ENCODE assay signal across 24 cellular contexts in the genomic region with DNA sequence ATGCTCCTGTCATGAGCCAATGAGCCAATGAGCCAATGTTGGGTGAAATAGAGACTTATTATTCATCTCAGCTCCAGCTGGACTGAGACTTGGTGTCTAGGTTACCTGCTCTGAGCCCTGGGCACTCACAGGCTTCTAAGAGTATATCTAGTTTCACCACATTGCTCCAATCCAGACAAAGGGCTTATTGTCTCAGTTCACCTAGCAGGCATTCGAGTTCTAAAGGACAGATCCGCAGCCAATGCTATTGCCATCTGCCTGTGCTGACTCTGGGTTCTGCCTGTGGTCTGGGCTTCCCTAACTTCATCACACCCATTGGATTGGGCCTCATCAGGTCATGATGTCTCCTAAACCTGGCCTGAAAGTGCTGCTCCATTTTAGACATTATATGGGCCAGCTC.
DNase-seq lines count a peak whose midpoint lies in the region; ATAC-seq and TF ChIP-seq lines count a peak whose summit lies in the region.
"Had no signal": no experiment of that assay in that cellular context is flagged by ENCODE, and none has a peak within 500 bp of the region (broad histone marks: within the 10 kb centered on the region; RNA-seq: fewer than 3 reads in every experiment).

No MANE protein-coding gene starts in this region.

- BruUV-seq in HCT116 (replicated peaks; lab: Mats Ljungman, UMichigan): no TSS peak

- CTCF ChIA-PET in HCT116 (lab: Charles Lee): no interaction called here

- H3K9me2 ChIP-seq in HCT116 (ENCODE audit: insufficient read depth): no peaks in the 10 kb centered on the region

- TF ChIP-seq POLR2A in HCT116 (IDR thresholded peaks at IDR 0.05; ENCODE audit: borderline replicate concordance, extremely low read depth, insufficient read depth, insufficient read length): no peak

- H3K27me3 ChIP-seq in HCT116 (ENCODE audit: insufficient read depth, low read length): peaks cover 12% of the 10 kb centered on the region; the same call in 1 of the 2 replicates
- H3K27me3 ChIP-seq: BLaER1 had no signal

- ATAC-seq in HCT116 (peak; percentile 59), HG03442 (IDR thresholded peaks at IDR 0.05; ENCODE audit: unreplicated experiment) (no peak)

- no peak for TF ChIP-seq CTCF in HCT116 (IDR thresholded peaks at IDR 0.05 in 2 of 3, conservative IDR thresholded peaks at IDR 0.05 in 1 of 3; ENCODE audit: borderline replicate concordance in 1 of 3, insufficient read depth in 1 of 3, low read depth in 2 of 3, low read length in 2 of 3)

- DNase-seq in NCI-H2029 treated with DMSO at 0.1 percent for 48 hours (lab: John Stamatoyannopoulos, UW) (peak; percentile 3), NCI-H2029 (lab: John Stamatoyannopoulos, UW) (no peak), HCT116 (ENCODE audit: low read depth, low spot score) (no peak), NCI-H526 (lab: John Stamatoyannopoulos, UW) (peak; percentile 96 to 98), left kidney (ENCODE audit: low read depth, low spot score) (peak; percentile 17), middle frontal gyrus (ENCODE audit: extremely low spot score, low spot score) (no peak), iPS-NIHi11 (ENCODE audit: low spot score) (no peak)
- DNase-seq: Caco-2; CD4-positive, alpha-beta T cell; DMS 273 treated with DMSO at 0.1 percent for 48 hours; DMS79 treated with DMSO at 0.1 percent for 48 hours; H7; KBM-7; NCI-H1105; NCI-H146; NCI-H2081; NCI-H345; NCI-H69; SHP77 treated with DMSO at 0.1 percent for 48 hours had no signal

- intact Hi-C loops in HCT116 (cut with micrococcal nuclease): no loop called here

- H3K4me3 ChIP-seq in HCT116 (replicated peaks in 1 of 2; ENCODE audit: low read depth in 1 of 2, low read length in 2 of 2): no peak overlapping the region
- H3K4me3 ChIP-seq: BLaER1, SK-N-MC had no signal

- peaks cover 0 to 13% of the 10 kb centered on the region in 2 experiments; a peak in 2 of 4 replicates for H3K4me1 ChIP-seq in HCT116 (ENCODE audit: control insufficient read depth in 1 of 2, insufficient read depth in 2 of 2, low read length in 2 of 2)
- H3K4me1 ChIP-seq: BLaER1, Caco-2 had no signal

- peaks cover 0 to 3% of the 10 kb centered on the region in 2 experiments; a peak in 1 of 4 replicates for H3K9me3 ChIP-seq in HCT116 (ENCODE audit: control insufficient read depth in 1 of 2, insufficient read depth in 1 of 2, low read depth in 1 of 2, low read length in 2 of 2)
- H3K9me3 ChIP-seq: BLaER1, Caco-2 had no signal

- H4K20me1 ChIP-seq in HCT116 (ENCODE audit: insufficient read depth): no peaks in the 10 kb centered on the region
- H4K20me1 ChIP-seq: BLaER1 had no signal

- no peak for TF ChIP-seq RAD21 in HCT116 (IDR thresholded peaks at IDR 0.05; ENCODE audit: low read depth)

- RAD21 ChIA-PET in HCT116 (lab: Charles Lee; ENCODE audit: low non-redundant PET in 1 of 2, low total read pairs in 2 of 2, uncharacterized antibody in 2 of 2, unreplicated experiment in 2 of 2): no interaction called here

- no peak overlapping the region for H3K4me2 ChIP-seq in HCT116 (ENCODE audit: low read length)
- H3K4me2 ChIP-seq: BLaER1 had no signal

- no peak overlapping the region for H2AFZ ChIP-seq in HCT116 (ENCODE audit: low read depth, low read length, poor library complexity, severe bottlenecking)

- H3K79me2 ChIP-seq in HCT116 (ENCODE audit: insufficient read depth, low read length): no peaks in the 10 kb centered on the region

- POLR2A ChIA-PET in HCT116 (lab: Charles Lee): no interaction called here

- no peaks in the 10 kb centered on the region for H3K36me3 ChIP-seq in HCT116 (ENCODE audit: control insufficient read depth in 1 of 2, insufficient read depth in 2 of 2, low read length in 2 of 2)
- H3K36me3 ChIP-seq: BLaER1 had no signal

- no peak overlapping the region for H3K27ac ChIP-seq in HCT116 (ENCODE audit: low read depth, low read length)
- H3K27ac ChIP-seq: 22Rv1, BLaER1, RWPE1, SK-N-MC had no signal

- no peak overlapping the region for H3K9ac ChIP-seq in HCT116 (ENCODE audit: low read length)
- H3K9ac ChIP-seq: BLaER1 had no signal

TF ChIP-seq in HCT116, 20 proteins besides CTCF, POLR2A, EP300 and RAD21:
- TF ChIP-seq, protein P1, sequence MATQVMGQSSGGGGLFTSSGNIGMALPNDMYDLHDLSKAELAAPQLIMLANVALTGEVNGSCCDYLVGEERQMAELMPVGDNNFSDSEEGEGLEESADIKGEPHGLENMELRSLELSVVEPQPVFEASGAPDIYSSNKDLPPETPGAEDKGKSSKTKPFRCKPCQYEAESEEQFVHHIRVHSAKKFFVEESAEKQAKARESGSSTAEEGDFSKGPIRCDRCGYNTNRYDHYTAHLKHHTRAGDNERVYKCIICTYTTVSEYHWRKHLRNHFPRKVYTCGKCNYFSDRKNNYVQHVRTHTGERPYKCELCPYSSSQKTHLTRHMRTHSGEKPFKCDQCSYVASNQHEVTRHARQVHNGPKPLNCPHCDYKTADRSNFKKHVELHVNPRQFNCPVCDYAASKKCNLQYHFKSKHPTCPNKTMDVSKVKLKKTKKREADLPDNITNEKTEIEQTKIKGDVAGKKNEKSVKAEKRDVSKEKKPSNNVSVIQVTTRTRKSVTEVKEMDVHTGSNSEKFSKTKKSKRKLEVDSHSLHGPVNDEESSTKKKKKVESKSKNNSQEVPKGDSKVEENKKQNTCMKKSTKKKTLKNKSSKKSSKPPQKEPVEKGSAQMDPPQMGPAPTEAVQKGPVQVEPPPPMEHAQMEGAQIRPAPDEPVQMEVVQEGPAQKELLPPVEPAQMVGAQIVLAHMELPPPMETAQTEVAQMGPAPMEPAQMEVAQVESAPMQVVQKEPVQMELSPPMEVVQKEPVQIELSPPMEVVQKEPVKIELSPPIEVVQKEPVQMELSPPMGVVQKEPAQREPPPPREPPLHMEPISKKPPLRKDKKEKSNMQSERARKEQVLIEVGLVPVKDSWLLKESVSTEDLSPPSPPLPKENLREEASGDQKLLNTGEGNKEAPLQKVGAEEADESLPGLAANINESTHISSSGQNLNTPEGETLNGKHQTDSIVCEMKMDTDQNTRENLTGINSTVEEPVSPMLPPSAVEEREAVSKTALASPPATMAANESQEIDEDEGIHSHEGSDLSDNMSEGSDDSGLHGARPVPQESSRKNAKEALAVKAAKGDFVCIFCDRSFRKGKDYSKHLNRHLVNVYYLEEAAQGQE (IDR thresholded peaks at IDR 0.05; ENCODE audit: low read depth): no peak
- TF ChIP-seq JUND (IDR thresholded peaks at IDR 0.05) (no peak), TCF7L2 (IDR thresholded peaks at IDR 0.05; ENCODE audit: borderline replicate concordance, extremely low read depth, insufficient read depth, insufficient read length) (no peak), YY1 (IDR thresholded peaks at IDR 0.05; ENCODE audit: extremely low read depth, insufficient replicate concordance, low read depth, low read length) (no peak), ZNF274 (IDR thresholded peaks at IDR 0.05; ENCODE audit: low read depth, low read length) (no peak), SIN3A (IDR thresholded peaks at IDR 0.05; ENCODE audit: low read depth) (no peak), ZFX (IDR thresholded peaks at IDR 0.05) (no peak), CBX3 (IDR thresholded peaks at IDR 0.05; ENCODE audit: low read depth) (no peak), ELF1 (IDR thresholded peaks at IDR 0.05; ENCODE audit: borderline replicate concordance, low read depth) (no peak), EGR1 (IDR thresholded peaks at IDR 0.05; ENCODE audit: low read depth) (no peak), CEBPB (IDR thresholded peaks at IDR 0.05; ENCODE audit: low read depth) (no peak), FOSL1 (IDR thresholded peaks at IDR 0.05; ENCODE audit: low read depth) (no peak), POLR2AphosphoS5 (IDR thresholded peaks at IDR 0.05; ENCODE audit: low read depth, low read length) (no peak), SP1 (IDR thresholded peaks at IDR 0.05; ENCODE audit: low read depth) (no peak), SRF (IDR thresholded peaks at IDR 0.05; ENCODE audit: low read depth) (no peak), EZH2 (IDR thresholded peaks at IDR 0.05) (no peak)
- TF ChIP-seq, protein P2, sequence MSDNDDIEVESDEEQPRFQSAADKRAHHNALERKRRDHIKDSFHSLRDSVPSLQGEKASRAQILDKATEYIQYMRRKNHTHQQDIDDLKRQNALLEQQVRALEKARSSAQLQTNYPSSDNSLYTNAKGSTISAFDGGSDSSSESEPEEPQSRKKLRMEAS (IDR thresholded peaks at IDR 0.05): no peak
- TF ChIP-seq, protein P3, sequence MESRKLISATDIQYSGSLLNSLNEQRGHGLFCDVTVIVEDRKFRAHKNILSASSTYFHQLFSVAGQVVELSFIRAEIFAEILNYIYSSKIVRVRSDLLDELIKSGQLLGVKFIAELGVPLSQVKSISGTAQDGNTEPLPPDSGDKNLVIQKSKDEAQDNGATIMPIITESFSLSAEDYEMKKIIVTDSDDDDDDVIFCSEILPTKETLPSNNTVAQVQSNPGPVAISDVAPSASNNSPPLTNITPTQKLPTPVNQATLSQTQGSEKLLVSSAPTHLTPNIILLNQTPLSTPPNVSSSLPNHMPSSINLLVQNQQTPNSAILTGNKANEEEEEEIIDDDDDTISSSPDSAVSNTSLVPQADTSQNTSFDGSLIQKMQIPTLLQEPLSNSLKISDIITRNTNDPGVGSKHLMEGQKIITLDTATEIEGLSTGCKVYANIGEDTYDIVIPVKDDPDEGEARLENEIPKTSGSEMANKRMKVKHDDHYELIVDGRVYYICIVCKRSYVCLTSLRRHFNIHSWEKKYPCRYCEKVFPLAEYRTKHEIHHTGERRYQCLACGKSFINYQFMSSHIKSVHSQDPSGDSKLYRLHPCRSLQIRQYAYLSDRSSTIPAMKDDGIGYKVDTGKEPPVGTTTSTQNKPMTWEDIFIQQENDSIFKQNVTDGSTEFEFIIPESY (IDR thresholded peaks at IDR 0.05; ENCODE audit: extremely low read depth, insufficient replicate concordance, low read length): no peak
- TF ChIP-seq, protein P4, sequence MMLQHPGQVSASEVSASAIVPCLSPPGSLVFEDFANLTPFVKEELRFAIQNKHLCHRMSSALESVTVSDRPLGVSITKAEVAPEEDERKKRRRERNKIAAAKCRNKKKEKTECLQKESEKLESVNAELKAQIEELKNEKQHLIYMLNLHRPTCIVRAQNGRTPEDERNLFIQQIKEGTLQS (IDR thresholded peaks at IDR 0.05): no peak
TF ChIP-seq in HCT116: peak in this region for 0.

Comparison
In these comparisons a context has a peak if more than half of its experiments do, and no peak if none do; other contexts are left out.
1. DNase-seq: peak in NCI-H2029 treated with DMSO at 0.1 percent for 48 hours (single experiment), NCI-H526 (2 of 2) and left kidney (single experiment); none in NCI-H2029 (single experiment), HCT116 (single experiment), middle frontal gyrus (single experiment) and iPS-NIHi11 (single experiment).